1 cellular context compared by ENCODE assay signal in the genomic region with DNA sequence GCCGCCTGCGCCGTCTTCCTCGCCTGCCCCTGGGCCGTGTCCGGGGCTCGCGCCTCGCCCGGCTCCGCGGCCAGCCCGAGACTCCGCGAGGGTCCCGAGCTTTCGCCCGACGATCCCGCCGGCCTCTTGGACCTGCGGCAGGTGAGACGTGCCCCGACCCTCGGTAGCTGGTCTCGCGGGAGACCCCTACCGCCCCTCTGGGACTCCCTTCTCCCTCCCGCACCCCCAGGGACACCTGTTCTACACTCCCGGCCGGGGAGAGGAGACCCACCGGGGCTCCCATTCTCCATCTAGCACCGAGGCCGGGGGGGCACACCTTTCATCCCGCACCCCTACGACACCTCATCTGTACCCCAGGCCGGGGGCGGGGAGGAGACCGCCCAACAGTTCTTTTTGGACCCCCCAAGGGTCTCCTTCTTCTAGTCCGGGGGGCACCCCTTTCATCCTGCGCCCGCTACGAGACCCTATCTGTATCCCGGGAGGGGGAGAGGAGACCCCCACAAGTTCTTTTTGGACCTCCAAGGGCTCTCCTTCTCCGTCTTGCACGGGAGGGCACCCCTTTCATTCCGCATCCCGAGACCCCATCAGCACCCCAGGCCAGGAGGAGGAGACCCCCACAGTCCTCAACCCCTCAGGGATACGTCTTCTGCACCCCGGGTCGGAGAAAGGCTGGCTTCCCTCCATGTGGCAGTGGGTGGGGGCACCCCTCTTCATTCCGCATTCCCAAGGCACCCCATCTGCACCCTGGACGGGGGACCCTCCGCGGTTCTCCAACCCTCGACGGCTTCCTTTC.
TF ChIP-seq lines count a peak whose summit lies in the region.

No MANE protein-coding gene starts in this region.

TF ChIP-seq in HEK293, 187 proteins besides CTCF, POLR2A, EP300 and RAD21 (continued from another document):
- TF ChIP-seq, protein P1, sequence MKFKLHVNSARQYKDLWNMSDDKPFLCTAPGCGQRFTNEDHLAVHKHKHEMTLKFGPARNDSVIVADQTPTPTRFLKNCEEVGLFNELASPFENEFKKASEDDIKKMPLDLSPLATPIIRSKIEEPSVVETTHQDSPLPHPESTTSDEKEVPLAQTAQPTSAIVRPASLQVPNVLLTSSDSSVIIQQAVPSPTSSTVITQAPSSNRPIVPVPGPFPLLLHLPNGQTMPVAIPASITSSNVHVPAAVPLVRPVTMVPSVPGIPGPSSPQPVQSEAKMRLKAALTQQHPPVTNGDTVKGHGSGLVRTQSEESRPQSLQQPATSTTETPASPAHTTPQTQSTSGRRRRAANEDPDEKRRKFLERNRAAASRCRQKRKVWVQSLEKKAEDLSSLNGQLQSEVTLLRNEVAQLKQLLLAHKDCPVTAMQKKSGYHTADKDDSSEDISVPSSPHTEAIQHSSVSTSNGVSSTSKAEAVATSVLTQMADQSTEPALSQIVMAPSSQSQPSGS (tag by site-specific recombination; IDR thresholded peaks at IDR 0.05; ENCODE audit: low read depth) = no peak
- TF ChIP-seq ZIC2 (tag by site-specific recombination; IDR thresholded peaks at IDR 0.05) (no peak), ZNF658 (tag by site-specific recombination; IDR thresholded peaks at IDR 0.05) (no peak), ZNF555 (tag by site-specific recombination; conservative IDR thresholded peaks at IDR 0.05) (no peak), ZNF843 (tag by site-specific recombination; IDR thresholded peaks at IDR 0.05) (no peak), ZNF544 (tag by site-specific recombination; IDR thresholded peaks at IDR 0.05) (no peak), SCRT2 (tag by site-specific recombination; IDR thresholded peaks at IDR 0.05) (peak; percentile 75; the same call in 1 of the 2 replicates), MEIS1 (CRISPR knock-in tag; IDR thresholded peaks at IDR 0.05; ENCODE audit: borderline replicate concordance) (no peak), ZNF518A (tag by site-specific recombination; conservative IDR thresholded peaks at IDR 0.05; ENCODE audit: low read depth) (no peak), ZNF202 (tag by site-specific recombination; IDR thresholded peaks at IDR 0.05; ENCODE audit: borderline replicate concordance) (no peak), ZNF521 (tag by site-specific recombination; IDR thresholded peaks at IDR 0.05) (no peak), ZNF501 (tag by site-specific recombination; IDR thresholded peaks at IDR 0.05) (no peak), GLIS1 (tag by site-specific recombination; IDR thresholded peaks at IDR 0.05) (peak; percentile 32; the same call in 1 of the 2 replicates), BCL11A (tag by site-specific recombination; IDR thresholded peaks at IDR 0.05; ENCODE audit: low read depth) (no peak), ZNF530 (tag by site-specific recombination; IDR thresholded peaks at IDR 0.05; ENCODE audit: low read depth) (no peak), ZNF629 (tag by site-specific recombination; IDR thresholded peaks at IDR 0.05) (no peak), KLF8 (tag by site-specific recombination; IDR thresholded peaks at IDR 0.05) (no peak), ZNF366 (tag by site-specific recombination; conservative IDR thresholded peaks at IDR 0.05) (no peak), ZNF391 (tag by site-specific recombination; IDR thresholded peaks at IDR 0.05; ENCODE audit: borderline replicate concordance, low read depth) (peak; percentile 11; the same call in 1 of the 2 replicates), ZNF155 (tag by site-specific recombination; IDR thresholded peaks at IDR 0.05) (no peak), SCRT1 (tag by site-specific recombination; IDR thresholded peaks at IDR 0.05; ENCODE audit: borderline replicate concordance) (no peak), SP7 (tag by site-specific recombination; IDR thresholded peaks at IDR 0.05) (no peak), ZNF645 (tag by site-specific recombination; IDR thresholded peaks at IDR 0.05) (no peak), ZNF19 (tag by site-specific recombination; IDR thresholded peaks at IDR 0.05; ENCODE audit: low read depth) (no peak), PATZ1 (tag by site-specific recombination; IDR thresholded peaks at IDR 0.05) (peak; percentile 37; the same call in 1 of the 2 replicates)
- TF ChIP-seq, protein P2, sequence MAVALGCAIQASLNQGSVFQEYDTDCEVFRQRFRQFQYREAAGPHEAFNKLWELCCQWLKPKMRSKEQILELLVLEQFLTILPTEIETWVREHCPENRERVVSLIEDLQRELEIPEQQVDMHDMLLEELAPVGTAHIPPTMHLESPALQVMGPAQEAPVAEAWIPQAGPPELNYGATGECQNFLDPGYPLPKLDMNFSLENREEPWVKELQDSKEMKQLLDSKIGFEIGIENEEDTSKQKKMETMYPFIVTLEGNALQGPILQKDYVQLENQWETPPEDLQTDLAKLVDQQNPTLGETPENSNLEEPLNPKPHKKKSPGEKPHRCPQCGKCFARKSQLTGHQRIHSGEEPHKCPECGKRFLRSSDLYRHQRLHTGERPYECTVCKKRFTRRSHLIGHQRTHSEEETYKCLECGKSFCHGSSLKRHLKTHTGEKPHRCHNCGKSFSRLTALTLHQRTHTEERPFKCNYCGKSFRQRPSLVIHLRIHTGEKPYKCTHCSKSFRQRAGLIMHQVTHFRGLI (tag by site-specific recombination; IDR thresholded peaks at IDR 0.05) = no peak
- TF ChIP-seq, protein P3, sequence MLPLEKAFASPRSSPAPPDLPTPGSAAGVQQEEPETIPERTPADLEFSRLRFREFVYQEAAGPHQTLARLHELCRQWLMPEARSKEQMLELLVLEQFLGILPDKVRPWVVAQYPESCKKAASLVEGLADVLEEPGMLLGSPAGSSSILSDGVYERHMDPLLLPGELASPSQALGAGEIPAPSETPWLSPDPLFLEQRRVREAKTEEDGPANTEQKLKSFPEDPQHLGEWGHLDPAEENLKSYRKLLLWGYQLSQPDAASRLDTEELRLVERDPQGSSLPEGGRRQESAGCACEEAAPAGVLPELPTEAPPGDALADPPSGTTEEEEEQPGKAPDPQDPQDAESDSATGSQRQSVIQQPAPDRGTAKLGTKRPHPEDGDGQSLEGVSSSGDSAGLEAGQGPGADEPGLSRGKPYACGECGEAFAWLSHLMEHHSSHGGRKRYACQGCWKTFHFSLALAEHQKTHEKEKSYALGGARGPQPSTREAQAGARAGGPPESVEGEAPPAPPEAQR (tag by site-specific recombination; IDR thresholded peaks at IDR 0.05) = no peak
